ENCODE assay signal across 17 cellular contexts in the genomic region with DNA sequence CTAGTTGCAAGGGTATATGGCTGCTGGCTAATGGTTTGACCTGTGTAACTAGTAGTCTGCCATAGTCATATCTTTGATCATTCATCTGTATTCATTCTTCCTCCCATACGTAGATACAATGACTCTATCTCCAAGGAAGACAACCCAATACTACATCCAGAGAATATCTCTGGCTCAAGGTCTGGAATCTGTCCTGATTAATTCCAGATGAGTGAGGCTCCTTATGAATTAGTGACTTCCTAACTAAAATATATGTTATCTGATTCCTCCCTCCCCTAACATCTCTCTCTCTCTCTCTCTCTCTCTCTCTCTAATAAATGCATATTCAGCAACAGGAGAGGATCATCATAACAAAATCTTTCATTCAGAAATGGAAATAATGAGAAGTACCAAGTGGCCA.
DNase-seq lines count a peak whose midpoint lies in the region; ATAC-seq and TF ChIP-seq lines count a peak whose summit lies in the region.
"Had no signal": no experiment of that assay in that cellular context is flagged by ENCODE, and none has a peak within 500 bp of the region (broad histone marks: within the 10 kb centered on the region; RNA-seq: fewer than 3 reads in every experiment).

No MANE protein-coding gene starts in this region.

- H3K9me3 ChIP-seq in SK-N-SH: no peaks in the 10 kb centered on the region
- H3K9me3 ChIP-seq in left ventricle myocardium inferior (replicated peaks): no peaks in the 10 kb centered on the region
- H3K9me3 ChIP-seq: BLaER1, Caco-2 had no signal

- no peaks in the 10 kb centered on the region for H3K9me3 Mint-ChIP-seq in stimulated activated memory B cell treated with anti-CD40 and anti-IgM and Interleukin-4, amounts not matched to agents 10 μg/mL and 1 μg/mL and 100 μg/mL, for 72 hours
- H3K9me3 Mint-ChIP-seq: H9 had no signal

- H3K27me3 Mint-ChIP-seq in stimulated activated memory B cell treated with anti-CD40 and anti-IgM and Interleukin-4, amounts not matched to agents 10 μg/mL and 1 μg/mL and 100 μg/mL, for 72 hours: no peaks in the 10 kb centered on the region
- H3K27me3 Mint-ChIP-seq: CD8-positive, alpha-beta memory T cell had no signal

- intact Hi-C loops in left ventricle myocardium inferior (cut with micrococcal nuclease): no loop called here

- CTCF ChIA-PET in SK-N-SH (lab: Yijun Ruan, JAX): interaction anchor here (1.0 kb wide), 1 partner anchor 15 kb away, joined by 3 read pairs; no protein-coding TSS in a partner anchor

- 37% methylated on average over 1 of the region's 1 CpG for WGBS in SK-N-SH (ENCODE audit: low lambda C conversion rate)

- POLR2A ChIA-PET in SK-N-SH (lab: Yijun Ruan, JAX): no interaction called here

- no peak overlapping the region for H2AFZ ChIP-seq in SK-N-SH (ENCODE audit: low read depth)

- H3K4me3 Mint-ChIP-seq in stimulated activated memory B cell treated with anti-CD40 and anti-IgM and Interleukin-4, amounts not matched to agents 10 μg/mL and 1 μg/mL and 100 μg/mL, for 72 hours: no peak overlapping the region
- H3K4me3 Mint-ChIP-seq: CD8-positive, alpha-beta memory T cell; H9 had no signal

- no peaks in the 10 kb centered on the region for H3K27me3 ChIP-seq in SK-N-SH (ENCODE audit: insufficient read depth)
- no peaks in the 10 kb centered on the region for H3K27me3 ChIP-seq in left ventricle myocardium inferior (ENCODE audit: low read depth)
- H3K27me3 ChIP-seq: BLaER1 had no signal

- H3F3A ChIP-seq in SK-N-SH (replicated peaks; ENCODE audit: insufficient read depth): no peaks in the 10 kb centered on the region

- peak; percentile 31 for ATAC-seq in stimulated activated memory B cell treated with anti-CD40 and anti-IgM and Interleukin-4, amounts not matched to agents 10 μg/mL and 1 μg/mL and 100 μg/mL, for 72 hours

- H3K4me2 ChIP-seq in SK-N-SH: no peak overlapping the region
- H3K4me2 ChIP-seq: BLaER1 had no signal

- H3K4me3 ChIP-seq in AG10803 (ENCODE audit: low read length): no peak overlapping the region
- H3K4me3 ChIP-seq in SK-N-SH (ENCODE audit: low read depth in 2 of 2, low read length in 1 of 2): no peak overlapping the region
- no peak overlapping the region for H3K4me3 ChIP-seq in fibroblast of mammary gland (ENCODE audit: control insufficient read depth, low read depth, low read length)
- no peak overlapping the region for H3K4me3 ChIP-seq in left ventricle myocardium inferior
- H3K4me3 ChIP-seq: BLaER1 had no signal

- DNase-seq in AG10803 (ENCODE audit: low read depth) (peak; percentile 22), SK-N-SH (no peak), fibroblast of mammary gland (ENCODE audit: low read depth) (peak; percentile 23), HK-2 (ENCODE audit: unreplicated experiment) (no peak), left ventricle myocardium inferior (no peak), NCI-H748 treated with DMSO at 0.1 percent for 48 hours (lab: John Stamatoyannopoulos, UW) (no peak)
- DNase-seq: AML-193; Caco-2; CD8-positive, alpha-beta memory T cell; DND-41; GF-D8; GOT3; H9 had no signal

- H3K36me3 ChIP-seq in SK-N-SH (replicated peaks in 1 of 2; ENCODE audit: control insufficient read depth in 1 of 2, insufficient read depth in 2 of 2, low read length in 1 of 2): no peaks in the 10 kb centered on the region
- H3K36me3 ChIP-seq in left ventricle myocardium inferior: no peaks in the 10 kb centered on the region
- H3K36me3 ChIP-seq: BLaER1 had no signal

- no peak overlapping the region for H3K9ac ChIP-seq in SK-N-SH
- H3K9ac ChIP-seq: BLaER1 had no signal

- H3K4me1 ChIP-seq in SK-N-SH (ENCODE audit: control insufficient read depth in 1 of 2, insufficient read depth in 2 of 2, low read depth in 1 of 2, low read length in 1 of 2): peaks cover 0 to 6% of the 10 kb centered on the region in 2 experiments; a peak in 1 of 4 replicates
- H3K4me1 ChIP-seq in left ventricle myocardium inferior: no peaks in the 10 kb centered on the region
- H3K4me1 ChIP-seq: BLaER1, Caco-2 had no signal

- H3K27ac ChIP-seq in SK-N-SH (ENCODE audit: low read depth in 2 of 2, low read length in 1 of 2) (no peak overlapping the region; a peak in 1 of 4 replicates), left ventricle myocardium inferior (replicated peaks) (no peak overlapping the region)
- H3K27ac ChIP-seq: 22Rv1, BLaER1, HL-60 had no signal

- no peaks in the 10 kb centered on the region for H3K4me1 Mint-ChIP-seq in stimulated activated memory B cell treated with anti-CD40 and anti-IgM and Interleukin-4, amounts not matched to agents 10 μg/mL and 1 μg/mL and 100 μg/mL, for 72 hours
- H3K4me1 Mint-ChIP-seq: CD8-positive, alpha-beta memory T cell; H9 had no signal

- TF ChIP-seq RAD21 in SK-N-SH (IDR thresholded peaks at IDR 0.05; ENCODE audit: low read length): no peak

- no peak for TF ChIP-seq CTCF in AG10803 (conservative IDR thresholded peaks at IDR 0.05; ENCODE audit: low read length)
- TF ChIP-seq CTCF in SK-N-SH (IDR thresholded peaks at IDR 0.05): no peak
- TF ChIP-seq CTCF in fibroblast of mammary gland (conservative IDR thresholded peaks at IDR 0.05; ENCODE audit: control insufficient read depth, insufficient read depth, low read depth, low read length): no peak
- no peak for TF ChIP-seq CTCF in left ventricle myocardium inferior (IDR thresholded peaks at IDR 0.05; ENCODE audit: borderline replicate concordance)

- H4K20me1 ChIP-seq in SK-N-SH (ENCODE audit: insufficient read depth): no peaks in the 10 kb centered on the region
- H4K20me1 ChIP-seq: BLaER1 had no signal

- H3K36me3 Mint-ChIP-seq in stimulated activated memory B cell treated with anti-CD40 and anti-IgM and Interleukin-4, amounts not matched to agents 10 μg/mL and 1 μg/mL and 100 μg/mL, for 72 hours: no peaks in the 10 kb centered on the region
- H3K36me3 Mint-ChIP-seq: CD8-positive, alpha-beta memory T cell had no signal

- TF ChIP-seq EP300 in SK-N-SH (IDR thresholded peaks at IDR 0.05; ENCODE audit: borderline replicate concordance in 1 of 2, low read depth in 1 of 2, low read length in 1 of 2): no peak

- H3K79me2 ChIP-seq in SK-N-SH (ENCODE audit: insufficient read depth): no peaks in the 10 kb centered on the region

- no peaks in the 10 kb centered on the region for H3K9me2 ChIP-seq in SK-N-SH

- no peak overlapping the region for H3K27ac Mint-ChIP-seq in stimulated activated memory B cell treated with anti-CD40 and anti-IgM and Interleukin-4, amounts not matched to agents 10 μg/mL and 1 μg/mL and 100 μg/mL, for 72 hours
- H3K27ac Mint-ChIP-seq: CD8-positive, alpha-beta memory T cell; H9 had no signal

TF ChIP-seq in SK-N-SH, 30 proteins besides CTCF, POLR2A, EP300 and RAD21:
- TF ChIP-seq, protein P1, sequence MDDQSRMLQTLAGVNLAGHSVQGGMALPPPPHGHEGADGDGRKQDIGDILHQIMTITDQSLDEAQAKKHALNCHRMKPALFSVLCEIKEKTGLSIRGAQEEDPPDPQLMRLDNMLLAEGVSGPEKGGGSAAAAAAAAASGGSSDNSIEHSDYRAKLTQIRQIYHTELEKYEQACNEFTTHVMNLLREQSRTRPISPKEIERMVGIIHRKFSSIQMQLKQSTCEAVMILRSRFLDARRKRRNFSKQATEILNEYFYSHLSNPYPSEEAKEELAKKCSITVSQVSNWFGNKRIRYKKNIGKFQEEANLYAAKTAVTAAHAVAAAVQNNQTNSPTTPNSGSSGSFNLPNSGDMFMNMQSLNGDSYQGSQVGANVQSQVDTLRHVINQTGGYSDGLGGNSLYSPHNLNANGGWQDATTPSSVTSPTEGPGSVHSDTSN (IDR thresholded peaks at IDR 0.05): peak; percentile 38
- TF ChIP-seq RXRA (IDR thresholded peaks at IDR 0.05; ENCODE audit: borderline replicate concordance, low read depth) (no peak), NFIC (IDR thresholded peaks at IDR 0.05; ENCODE audit: borderline replicate concordance) (peak; percentile 11; the same call in 1 of the 2 replicates), TCF12 (IDR thresholded peaks at IDR 0.05) (peak; percentile 74), CHD2 (IDR thresholded peaks at IDR 0.05; ENCODE audit: low read length, partially characterized antibody) (no peak), TEAD4 (IDR thresholded peaks at IDR 0.05; ENCODE audit: borderline replicate concordance, insufficient read depth) (0 out of 2 replicates have a peak, but pooled peaks have one; percentile 9)

Comparison
In these comparisons a context has a peak if more than half of its experiments do, and no peak if none do; other contexts are left out.
1. DNase-seq: peak in AG10803 (single experiment) and fibroblast of mammary gland (single experiment); none in SK-N-SH (single experiment), HK-2 (single experiment), left ventricle myocardium inferior (single experiment) and NCI-H748 treated with DMSO at 0.1 percent for 48 hours (single experiment).